18 cellular contexts compared by ENCODE assay signal in the genomic region with DNA sequence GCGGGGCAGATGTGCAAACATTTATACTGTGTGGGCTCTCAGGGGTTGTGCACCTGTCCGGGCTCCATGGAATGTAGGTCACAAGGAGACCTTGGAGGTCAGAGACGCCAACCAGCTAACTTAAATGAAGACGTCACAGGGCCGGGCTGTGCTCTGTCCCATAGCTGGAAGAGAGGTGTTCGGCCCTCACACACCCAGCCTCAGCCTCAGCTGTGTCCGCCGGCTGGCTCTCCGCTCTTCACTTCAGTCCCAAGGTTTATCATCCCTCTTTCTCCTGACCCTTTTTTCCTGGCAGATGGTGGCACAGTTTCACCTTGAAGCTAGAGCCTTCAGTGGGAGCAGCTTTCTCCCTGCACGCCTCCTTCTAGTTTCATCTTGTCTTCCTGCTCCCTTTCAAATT. TPM values are rescaled to one million over a fixed set of nuclear protein-coding genes. Genes with fewer than 3 reads are reported as not detected.
A peak's percentile ranks its signal among the peaks of the same experiment; 100 is the strongest.
DNase-seq lines count a peak whose midpoint lies in the region; ATAC-seq and TF ChIP-seq lines count a peak whose summit lies in the region.
"Had no signal": no experiment of that assay in that cellular context is flagged by ENCODE, and none has a peak within 500 bp of the region (broad histone marks: within the 10 kb centered on the region; RNA-seq: fewer than 3 reads in every experiment).

No MANE protein-coding gene starts in this region.

- H3K9me3 ChIP-seq in mucosa of descending colon: no peaks in the 10 kb centered on the region
- H3K9me3 ChIP-seq in upper lobe of right lung: no peaks in the 10 kb centered on the region

- H3K36me3 ChIP-seq in mucosa of descending colon (ENCODE audit: low read depth) (no peaks in the 10 kb centered on the region), upper lobe of right lung (no peaks in the 10 kb centered on the region)

- no peak overlapping the region for H3K4me3 ChIP-seq in dorsolateral prefrontal cortex
- no peak overlapping the region for H3K4me3 ChIP-seq in mucosa of descending colon
- H3K4me3 ChIP-seq in upper lobe of right lung: no peak overlapping the region

- no peaks in the 10 kb centered on the region for H3K4me1 ChIP-seq in mucosa of descending colon (ENCODE audit: low read depth)
- no peaks in the 10 kb centered on the region for H3K4me1 ChIP-seq in upper lobe of right lung

- DNase-seq in left cardiac atrium (peak; percentile 3), left ventricle myocardium superior (no peak), dorsolateral prefrontal cortex (peak in 6 of 10 donors; percentile 9 to 36 (median 29)), mucosa of descending colon (peak in 2 of 3 donors; percentile 3 to 12), upper lobe of right lung (peak; percentile 19), NCI-H1048 (lab: John Stamatoyannopoulos, UW) (no peak), kidney glomerular epithelial cell (lab: John Stamatoyannopoulos, UW) (no peak)
- DNase-seq: HCEC 1CT, NCI-H1105 treated with DMSO at 0.1 percent for 48 hours, NCI-H1694 treated with DMSO at 0.1 percent for 48 hours, NCI-H2107, NCI-H2227 treated with DMSO at 0.1 percent for 48 hours, SHP77 had no signal

- H3K27me3 ChIP-seq in dorsolateral prefrontal cortex: peaks cover 0 to 53% (median 8%) of the 10 kb centered on the region in 45 donors
- H3K27me3 ChIP-seq in upper lobe of right lung: peaks cover 32% of the 10 kb centered on the region

- ATAC-seq in left cardiac atrium (no peak), left ventricle myocardium superior (no peak), mucosa of descending colon (no peak), upper lobe of right lung (no peak), HG03045 (IDR thresholded peaks at IDR 0.05; ENCODE audit: unreplicated experiment) (no peak)
- ATAC-seq: Panc1 had no signal

- intact Hi-C loops in left cardiac atrium (cut with DNase I): no loop called here
- intact Hi-C loops in left ventricle myocardium superior (cut with micrococcal nuclease): no loop called here
- intact Hi-C loops in dorsolateral prefrontal cortex (cut with DNase I): no loop called here
- intact Hi-C loops in mucosa of descending colon (cut with DNase I, micrococcal nuclease): no loop called here
- intact Hi-C loops in upper lobe of right lung (cut with DNase I): no loop called here

- TF ChIP-seq CTCF in dorsolateral prefrontal cortex (IDR thresholded peaks at IDR 0.05 in 54 of 56, conservative IDR thresholded peaks at IDR 0.05 in 2 of 56; ENCODE audit: low read depth in 1 of 56, partially characterized antibody in 56 of 56): no peak
- no peak for TF ChIP-seq CTCF in mucosa of descending colon (IDR thresholded peaks at IDR 0.05)
- TF ChIP-seq CTCF in upper lobe of right lung (IDR thresholded peaks at IDR 0.05): no peak

- H3K27ac ChIP-seq in dorsolateral prefrontal cortex: peak overlapping the region in 17 of 59 donors; percentile 27 to 87 (median 70)
- no peak overlapping the region for H3K27ac ChIP-seq in upper lobe of right lung
- H3K27ac ChIP-seq: C4-2B had no signal

RNA-seq across cellular contexts. Expression of a gene that starts 6.0 kb away (rescaled TPM):
- not detected for total RNA-seq in left cardiac atrium
- not detected for total RNA-seq in left ventricle myocardium superior
- total RNA-seq in dorsolateral prefrontal cortex: 100 to 1,000 TPM in 113 of 120 experiments, 10 to 100 TPM in 7; 51.1 to 231 (median 154) TPM
- total RNA-seq in mucosa of descending colon: 100 to 1,000 TPM in 1 of 3 donors, 1 to 10 TPM in 1, under 1 TPM in 1; 0.90 to 155 (median 2.4) TPM
- total RNA-seq in upper lobe of right lung: not detected
- total RNA-seq: A673, LHCN-M2 had no signal

Comparison
In these comparisons a context has a peak if more than half of its experiments do, and no peak if none do; other contexts are left out.
1. DNase-seq: peak in left cardiac atrium (single experiment), dorsolateral prefrontal cortex (6 of 10), mucosa of descending colon (2 of 3) and upper lobe of right lung (single experiment); none in left ventricle myocardium superior (single experiment), NCI-H1048 (single experiment) and kidney glomerular epithelial cell (single experiment).